9 cellular contexts compared by ENCODE assay signal in genomic region chr3:170128259-170128976, GRCh38. TPM values are rescaled to one million over a fixed set of nuclear protein-coding genes. Genes with fewer than 3 reads are reported as not detected.
A peak's percentile ranks its signal among the peaks of the same experiment; 100 is the strongest.
DNase-seq lines count a peak whose midpoint lies in the region; ATAC-seq, FAIRE-seq and TF ChIP-seq lines count a peak whose summit lies in the region.
"Had no signal": no experiment of that assay in that cellular context is flagged by ENCODE, and none has a peak within 500 bp of the region (broad histone marks: within the 10 kb centered on the region; RNA-seq: fewer than 3 reads in every experiment).

No MANE protein-coding gene starts in this region.

- H3K4me1 ChIP-seq in mononuclear cell (ENCODE audit: insufficient read depth, low read length) (peaks cover 21% of the 10 kb centered on the region), stomach (peaks cover 0 to 14% (median 6%) of the 10 kb centered on the region in 4 donors)

- TF ChIP-seq CTCF in stomach (IDR thresholded peaks at IDR 0.05) (no peak), D721Med (IDR thresholded peaks at IDR 0.05; ENCODE audit: insufficient read depth, missing control alignments) (no peak)

- no peaks in the 10 kb centered on the region for H3K27me3 ChIP-seq in mononuclear cell (ENCODE audit: insufficient read depth, low read length)
- H3K27me3 ChIP-seq in stomach, result no peaks in the 10 kb centered on the region

- H3K9me3 Mint-ChIP-seq in activated T-cell treated with anti-CD3 and anti-CD28 coated beads, Interleukin-2, amount 50 U/mL, for 4 hours, result peaks cover under 1% of the 10 kb centered on the region

- H3K4me3 ChIP-seq in mononuclear cell (ENCODE audit: low read length), result peak overlapping the region; percentile 6
- H3K4me3 ChIP-seq in stomach, result no peak overlapping the region
- H3K4me3 ChIP-seq: thoracic aorta had no signal

- no peaks in the 10 kb centered on the region for H3K27me3 Mint-ChIP-seq in activated T-cell treated with anti-CD3 and anti-CD28 coated beads, Interleukin-2, amount 50 U/mL, for 4 hours (ENCODE audit: low read depth)

- 67 to 78% (median 74%) methylated on average over 4 of the region's 4 CpGs for WGBS in stomach, 5 donors

- FAIRE-seq in D721Med (lab: Jason Lieb, UNC), result no peak

- DNase-seq in activated T-cell treated with anti-CD3 and anti-CD28 coated beads, Interleukin-2, amount 50 U/mL, for 4 hours, result no peak
- no peak for DNase-seq in activated T-cell treated with anti-CD3 and anti-CD28 coated beads for 4 hours
- peak; percentile 98 for DNase-seq in NOMO-1 treated with DMSO at 0.1 percent for 48 hours (lab: John Stamatoyannopoulos, UW; ENCODE audit: unreplicated experiment)
- no peak for DNase-seq in stomach
- no peak for DNase-seq in NCI-H1930 (lab: John Stamatoyannopoulos, UW)
- DNase-seq in D721Med (ENCODE audit: insufficient read length, low spot score), result no peak

- peaks cover 5% of the 10 kb centered on the region for H3K9me3 ChIP-seq in mononuclear cell (ENCODE audit: low read depth, low read length)
- H3K9me3 ChIP-seq in stomach, result no peaks in the 10 kb centered on the region
- H3K9me3 ChIP-seq: thoracic aorta had no signal

- H3K4me1 Mint-ChIP-seq in activated T-cell treated with anti-CD3 and anti-CD28 coated beads, Interleukin-2, amount 50 U/mL, for 4 hours (ENCODE audit: low read depth), result peaks cover 25% of the 10 kb centered on the region

- no peak for TF ChIP-seq EP300 in stomach (IDR thresholded peaks at IDR 0.05)

- H3K27ac ChIP-seq in stomach, result no peak overlapping the region
- H3K27ac ChIP-seq: thoracic aorta had no signal

- no peak for TF ChIP-seq POLR2A in stomach (IDR thresholded peaks at IDR 0.05)

- peak; percentile 37 to 49 for ATAC-seq in activated T-cell treated with anti-CD3 and anti-CD28 coated beads, Interleukin-2, amount 50 U/mL, for 4 hours
- peak; percentile 91 for ATAC-seq in HG02943 (IDR thresholded peaks at IDR 0.05; ENCODE audit: low read depth, unreplicated experiment)

- H3K36me3 Mint-ChIP-seq in activated T-cell treated with anti-CD3 and anti-CD28 coated beads, Interleukin-2, amount 50 U/mL, for 4 hours (ENCODE audit: insufficient read depth), result peaks cover 20% of the 10 kb centered on the region

- intact Hi-C loops in stomach (cut with DNase I; ENCODE audit: low total_unique reads), result no loop called here

- H3K36me3 ChIP-seq in stomach, result peaks cover 17 to 72% (median 60%) of the 10 kb centered on the region in 4 donors

- H3K4me3 Mint-ChIP-seq in activated T-cell treated with anti-CD3 and anti-CD28 coated beads, Interleukin-2, amount 50 U/mL, for 4 hours, result no peak overlapping the region

RNA-seq across cellular contexts. Expression of gene PHC3, which starts 53.1 kb away (rescaled TPM):
- 10 to 100 TPM; 48.5 to 48.7 (median 48.5) TPM for total RNA-seq in activated T-cell treated with anti-CD3 and anti-CD28 coated beads, Interleukin-2, amount 50 U/mL, for 4 hours
- total RNA-seq in mononuclear cell (152 TPM), stomach (100 to 1,000 TPM in 4 of 5 donors, 10 to 100 TPM in 1; 78.4 to 253 (median 111) TPM)
- 1 to 10 TPM; 4.7 to 7.2 (median 4.7) TPM for polyA plus RNA-seq in stomach
